Comparison of ENCODE assay signal across 1 cellular context in genomic region chr5:115888027-115888426, GRCh38.
TF ChIP-seq lines count a peak whose summit lies in the region.

No MANE protein-coding gene starts in this region.

TF ChIP-seq in GM23338, 12 proteins besides CTCF, POLR2A, EP300 and RAD21 (continued from another document):
- TF ChIP-seq, protein P1, sequence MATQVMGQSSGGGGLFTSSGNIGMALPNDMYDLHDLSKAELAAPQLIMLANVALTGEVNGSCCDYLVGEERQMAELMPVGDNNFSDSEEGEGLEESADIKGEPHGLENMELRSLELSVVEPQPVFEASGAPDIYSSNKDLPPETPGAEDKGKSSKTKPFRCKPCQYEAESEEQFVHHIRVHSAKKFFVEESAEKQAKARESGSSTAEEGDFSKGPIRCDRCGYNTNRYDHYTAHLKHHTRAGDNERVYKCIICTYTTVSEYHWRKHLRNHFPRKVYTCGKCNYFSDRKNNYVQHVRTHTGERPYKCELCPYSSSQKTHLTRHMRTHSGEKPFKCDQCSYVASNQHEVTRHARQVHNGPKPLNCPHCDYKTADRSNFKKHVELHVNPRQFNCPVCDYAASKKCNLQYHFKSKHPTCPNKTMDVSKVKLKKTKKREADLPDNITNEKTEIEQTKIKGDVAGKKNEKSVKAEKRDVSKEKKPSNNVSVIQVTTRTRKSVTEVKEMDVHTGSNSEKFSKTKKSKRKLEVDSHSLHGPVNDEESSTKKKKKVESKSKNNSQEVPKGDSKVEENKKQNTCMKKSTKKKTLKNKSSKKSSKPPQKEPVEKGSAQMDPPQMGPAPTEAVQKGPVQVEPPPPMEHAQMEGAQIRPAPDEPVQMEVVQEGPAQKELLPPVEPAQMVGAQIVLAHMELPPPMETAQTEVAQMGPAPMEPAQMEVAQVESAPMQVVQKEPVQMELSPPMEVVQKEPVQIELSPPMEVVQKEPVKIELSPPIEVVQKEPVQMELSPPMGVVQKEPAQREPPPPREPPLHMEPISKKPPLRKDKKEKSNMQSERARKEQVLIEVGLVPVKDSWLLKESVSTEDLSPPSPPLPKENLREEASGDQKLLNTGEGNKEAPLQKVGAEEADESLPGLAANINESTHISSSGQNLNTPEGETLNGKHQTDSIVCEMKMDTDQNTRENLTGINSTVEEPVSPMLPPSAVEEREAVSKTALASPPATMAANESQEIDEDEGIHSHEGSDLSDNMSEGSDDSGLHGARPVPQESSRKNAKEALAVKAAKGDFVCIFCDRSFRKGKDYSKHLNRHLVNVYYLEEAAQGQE (IDR thresholded peaks at IDR 0.05; ENCODE audit: unreplicated experiment) = no peak
- no peak for TF ChIP-seq ZNF462 (CRISPR knock-in tag; IDR thresholded peaks at IDR 0.05)
TF ChIP-seq in GM23338: peak in this region for 0.
